In the genomic region with DNA sequence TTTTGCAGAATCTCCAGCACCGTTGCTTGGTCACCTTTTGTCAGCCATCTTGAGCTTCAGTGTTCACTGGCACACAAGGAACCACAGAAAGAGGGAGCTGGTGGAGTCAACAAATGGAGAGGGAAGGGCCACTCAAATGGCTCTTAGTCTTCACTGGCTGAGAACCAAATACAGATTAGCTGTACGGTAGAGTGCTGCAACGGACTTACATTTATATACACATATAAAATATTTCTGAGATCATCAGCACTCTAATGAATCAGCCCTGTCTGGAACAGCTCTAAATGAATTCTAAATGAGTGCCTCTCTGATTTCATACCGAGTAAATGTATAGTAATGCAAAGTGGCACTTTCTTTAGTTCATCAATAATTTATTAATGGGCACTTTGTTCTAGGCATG, we compare ENCODE assay signal across 20 cellular contexts. TPM values are rescaled to one million over a fixed set of nuclear protein-coding genes. Genes with fewer than 3 reads are reported as not detected.
DNase-seq lines count a peak whose midpoint lies in the region; ATAC-seq, FAIRE-seq and TF ChIP-seq lines count a peak whose summit lies in the region.
"Had no signal": no experiment of that assay in that cellular context is flagged by ENCODE, and none has a peak within 500 bp of the region (broad histone marks: within the 10 kb centered on the region; RNA-seq: fewer than 3 reads in every experiment).

No MANE protein-coding gene starts in this region.

- DNase-seq in HCEC 1CT (peak; percentile 68), astrocyte (ENCODE audit: low read depth) (no peak), mesenchymal stem cell (no peak), COLO829 (ENCODE audit: low spot score) (no peak), NCI-H2171 treated with DMSO at 0.1 percent for 48 hours (lab: John Stamatoyannopoulos, UW) (no peak), islet precursor cell (no peak)
- DNase-seq: DMS53, NCI-H187, NCI-H2171, NCI-H446 treated with DMSO at 0.1 percent for 48 hours, NCI-H774, Peyer's patch, Right ventricle myocardium superior had no signal

- no peak overlapping the region for H4K8ac ChIP-seq in mesenchymal stem cell (ENCODE audit: low read length)

- no peak overlapping the region for H3K4me2 ChIP-seq in astrocyte (ENCODE audit: low read length)
- H3K4me2 ChIP-seq in mesenchymal stem cell (ENCODE audit: low read length, poor library complexity, severe bottlenecking) = no peak overlapping the region

- H3K4ac ChIP-seq in mesenchymal stem cell (ENCODE audit: low read depth in 1 of 2, low read length in 2 of 2) = no peak overlapping the region

- no peak overlapping the region for H4K91ac ChIP-seq in mesenchymal stem cell (ENCODE audit: low read length)

- no peak overlapping the region for H3K9ac ChIP-seq in astrocyte (ENCODE audit: low read length)
- H3K9ac ChIP-seq in mesenchymal stem cell (ENCODE audit: low read length) = no peak overlapping the region

- no peak overlapping the region for H2BK15ac ChIP-seq in mesenchymal stem cell (ENCODE audit: low read depth, poor library complexity, severe bottlenecking)

- H3K36me3 ChIP-seq in ACC112 (ENCODE audit: insufficient read depth, low read length) (no peaks in the 10 kb centered on the region), astrocyte (ENCODE audit: insufficient read depth, low read length) (no peaks in the 10 kb centered on the region), mesenchymal stem cell (ENCODE audit: control insufficient read depth in 1 of 2, insufficient read depth in 2 of 2, low read depth in 1 of 2, low read length in 2 of 2) (no peaks in the 10 kb centered on the region)
- H3K36me3 ChIP-seq: HAP-1, Peyer's patch had no signal

- H2BK12ac ChIP-seq in mesenchymal stem cell (ENCODE audit: low read length in 2 of 2) = no peak overlapping the region

- no peaks in the 10 kb centered on the region for H3K27me3 Mint-ChIP-seq in astrocyte (ENCODE audit: low read depth, unreplicated experiment)

- TF ChIP-seq CTCF in astrocyte (IDR thresholded peaks at IDR 0.05; ENCODE audit: insufficient read depth, low read depth, low read length) = no peak

- H3K79me1 ChIP-seq in mesenchymal stem cell (replicated peaks; ENCODE audit: low read length, poor library complexity, severe bottlenecking) = no peaks in the 10 kb centered on the region

- H2AFZ ChIP-seq in ACC112 (ENCODE audit: low read length, unreplicated experiment) (peak overlapping the region; percentile 40), astrocyte (ENCODE audit: low read depth, low read length) (peak overlapping the region; percentile 26), mesenchymal stem cell (ENCODE audit: low read depth, low read length) (no peak overlapping the region)

- H3K4me3 ChIP-seq in ACC112 (ENCODE audit: low read depth, low read length) (no peak overlapping the region), astrocyte (ENCODE audit: insufficient read depth, low read depth, low read length) (no peak overlapping the region), mesenchymal stem cell (ENCODE audit: insufficient read depth in 1 of 2, low read depth in 1 of 2, low read length in 2 of 2) (no peak overlapping the region)
- H3K4me3 ChIP-seq: HAP-1, Peyer's patch, SK-N-MC had no signal

- no peaks in the 10 kb centered on the region for H3K9me3 Mint-ChIP-seq in astrocyte (ENCODE audit: unreplicated experiment)
- H3K9me3 Mint-ChIP-seq: IgD-negative memory B cell had no signal

- H3K23ac ChIP-seq in mesenchymal stem cell (ENCODE audit: low read length in 2 of 2) = no peak overlapping the region

- no peaks in the 10 kb centered on the region for H4K20me1 ChIP-seq in astrocyte (ENCODE audit: insufficient read depth, low read length)

- no peak overlapping the region for H3K27ac Mint-ChIP-seq in astrocyte (ENCODE audit: unreplicated experiment)
- H3K27ac Mint-ChIP-seq: IgD-negative memory B cell had no signal

- H3K36me3 Mint-ChIP-seq in astrocyte (ENCODE audit: low read depth, unreplicated experiment) = no peaks in the 10 kb centered on the region
- H3K36me3 Mint-ChIP-seq: IgD-negative memory B cell had no signal

- H3K4me3 Mint-ChIP-seq in astrocyte (ENCODE audit: unreplicated experiment) = no peak overlapping the region
- H3K4me3 Mint-ChIP-seq: IgD-negative memory B cell had no signal

- H3K14ac ChIP-seq in mesenchymal stem cell (ENCODE audit: low read length in 2 of 2) = peak overlapping the region in 1 of 2 experiments; percentile 21

- no peak overlapping the region for H2BK120ac ChIP-seq in mesenchymal stem cell (ENCODE audit: low read depth, low read length)

- no peak for ATAC-seq in HG03108 (IDR thresholded peaks at IDR 0.05; ENCODE audit: unreplicated experiment)

- H3K79me2 ChIP-seq in ACC112 (ENCODE audit: control insufficient read depth, insufficient read depth, low read length, unreplicated experiment) = no peaks in the 10 kb centered on the region
- H3K79me2 ChIP-seq in astrocyte (ENCODE audit: insufficient read depth, low read length) = no peaks in the 10 kb centered on the region

- H2BK5ac ChIP-seq in mesenchymal stem cell (ENCODE audit: low read depth, low read length, poor library complexity, severe bottlenecking) = no peak overlapping the region

- FAIRE-seq in astrocyte (lab: Jason Lieb, UNC) = no peak
- FAIRE-seq: A204.1 had no signal

- H3K27ac ChIP-seq in ACC112 (ENCODE audit: low read depth, low read length) (no peak overlapping the region), astrocyte (ENCODE audit: low read depth, low read length) (no peak overlapping the region), mesenchymal stem cell (ENCODE audit: low read length, poor library complexity, severe bottlenecking) (no peak overlapping the region)
- H3K27ac ChIP-seq: Peyer's patch, SK-N-MC had no signal

- no peak overlapping the region for H3K18ac ChIP-seq in mesenchymal stem cell (ENCODE audit: low read depth in 1 of 2, low read length in 2 of 2)

- H3K4me1 ChIP-seq in ACC112 (ENCODE audit: control insufficient read depth, insufficient read depth, low read length, unreplicated experiment) (peaks cover 38% of the 10 kb centered on the region), astrocyte (ENCODE audit: insufficient read depth, low read length) (peaks cover 9% of the 10 kb centered on the region), mesenchymal stem cell (ENCODE audit: control insufficient read depth, insufficient read depth, low read depth, low read length) (peaks cover 2% of the 10 kb centered on the region)
- H3K4me1 ChIP-seq: HAP-1 had no signal

- H3K4me1 Mint-ChIP-seq in astrocyte (ENCODE audit: low read depth, unreplicated experiment) = peaks cover 8% of the 10 kb centered on the region

- H3K9me3 ChIP-seq in astrocyte (ENCODE audit: insufficient read depth, low read depth, low read length) = no peaks in the 10 kb centered on the region
- H3K9me3 ChIP-seq in mesenchymal stem cell (ENCODE audit: control insufficient read depth, low read length) = no peaks in the 10 kb centered on the region
- H3K9me3 ChIP-seq: HAP-1, Peyer's patch had no signal

- H3K27me3 ChIP-seq in ACC112 (ENCODE audit: insufficient read depth, low read length) (no peaks in the 10 kb centered on the region), astrocyte (ENCODE audit: insufficient read depth, low read length) (no peaks in the 10 kb centered on the region), mesenchymal stem cell (ENCODE audit: control insufficient read depth in 1 of 2, insufficient read depth in 1 of 2, low read length in 2 of 2) (no peaks in the 10 kb centered on the region)
- H3K27me3 ChIP-seq: Peyer's patch had no signal

- H2AK5ac ChIP-seq in mesenchymal stem cell (ENCODE audit: low read length, severe bottlenecking) = peak overlapping the region; percentile 51

- WGBS in mesenchymal stem cell = 97% methylated on average over 3 of the region's 4 CpGs

RNA-seq across cellular contexts. Expression of a gene that starts 24.8 kb away (rescaled TPM):
- 5.5 and 5.6 TPM in 2 replicates for total RNA-seq in astrocyte
- 0.22 TPM for polyA plus RNA-seq in mesenchymal stem cell (2013, experiment 1 of 2)
- 0.19 TPM for polyA plus RNA-seq in mesenchymal stem cell (2013, experiment 2 of 2)
- total RNA-seq: HT1080 had no signal
- polyA plus RNA-seq: IgD-negative memory B cell had no signal

RNA-seq across cellular contexts. Expression of a gene that starts 25.0 kb away (rescaled TPM):
- 132 and 144 TPM in 2 replicates for total RNA-seq in astrocyte
- 78.3 TPM for polyA plus RNA-seq in mesenchymal stem cell (2013, experiment 1 of 2)
- 83.7 TPM for polyA plus RNA-seq in mesenchymal stem cell (2013, experiment 2 of 2)
